In the genomic region with DNA sequence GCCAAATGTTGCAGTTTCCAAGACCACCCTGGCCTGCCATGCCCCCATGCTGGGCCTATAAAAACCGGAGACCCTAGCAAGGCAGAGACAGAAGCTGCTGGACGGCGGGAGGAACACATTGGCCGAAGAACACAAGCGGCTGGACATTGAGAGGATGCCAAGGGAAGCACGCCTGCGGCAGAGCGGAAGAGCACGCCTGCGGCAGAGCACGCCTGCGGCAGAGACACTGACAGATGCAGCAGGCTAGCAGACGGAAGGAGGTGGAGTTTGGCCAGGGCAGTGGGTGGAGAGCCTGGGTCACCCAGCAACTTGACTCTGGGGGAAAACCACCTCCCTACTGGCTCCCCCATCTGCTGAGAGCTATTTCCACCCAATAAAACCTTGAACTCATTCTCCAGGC, we compare ENCODE assay signal across 21 cellular contexts.
"Had no signal": no experiment of that assay in that cellular context is flagged by ENCODE, and none has a peak within 500 bp of the region (broad histone marks: within the 10 kb centered on the region; RNA-seq: fewer than 3 reads in every experiment).

No MANE protein-coding gene starts in this region.

- H3K27ac ChIP-seq: adrenal gland, esophagus squamous epithelium, hepatocyte, lower lobe of right lung, right atrium auricular region, testis, upper lobe of left lung had no signal

- H3K4me2 ChIP-seq: hepatocyte had no signal

- H3K27ac Mint-ChIP-seq: activated naive CD4-positive, alpha-beta T cell treated with anti-CD3 and anti-CD28 coated beads, Interleukin-2, amount 50 U/mL, for 72 hours; activated T-cell treated with anti-CD3 and anti-CD28 coated beads, Interleukin-2, amount 50 U/mL, for 72 hours; mesothelial cell of epicardium; T-helper 1 cell treated with Interleukin-12 subunit alpha and Interleukin-12 subunit beta and Interleukin-4 antibody, amounts not matched to agents 30 μg/mL and 1 μg/mL, for 36 hours had no signal

- H3K4me3 Mint-ChIP-seq: activated T-cell treated with anti-CD3 and anti-CD28 coated beads, Interleukin-2, amount 50 U/mL, for 72 hours; effector memory CD8-positive, alpha-beta T cell; mesothelial cell of epicardium; T-helper 1 cell treated with Interleukin-12 subunit alpha and Interleukin-12 subunit beta and Interleukin-4 antibody, amounts not matched to agents 30 μg/mL and 1 μg/mL, for 36 hours had no signal

- H2AFZ ChIP-seq: hepatocyte had no signal

- H3K27me3 ChIP-seq: adrenal gland, esophagus squamous epithelium, hepatocyte, right atrium auricular region, testis, upper lobe of left lung had no signal

- H3K9me3 Mint-ChIP-seq: effector memory CD8-positive, alpha-beta T cell; mesothelial cell of epicardium had no signal

- H3K36me3 ChIP-seq: adrenal gland, esophagus squamous epithelium, lower lobe of right lung, right atrium auricular region, upper lobe of left lung had no signal

- H3K79me2 ChIP-seq: hepatocyte had no signal

- ATAC-seq: activated naive CD4-positive, alpha-beta T cell treated with anti-CD3 and anti-CD28 coated beads, Interleukin-2, amount 50 U/mL, for 72 hours; activated T-cell treated with anti-CD3 and anti-CD28 coated beads, Interleukin-2, amount 50 U/mL, for 72 hours; effector memory CD8-positive, alpha-beta T cell; left colon; lower lobe of right lung had no signal

- H3K27me3 Mint-ChIP-seq: effector memory CD8-positive, alpha-beta T cell; progenitor cell of endocrine pancreas had no signal

- DNase-seq: activated CD8-positive, alpha-beta memory T cell treated with anti-CD3 and anti-CD28 coated beads for 24 hours; activated CD8-positive, alpha-beta memory T cell treated with anti-CD3 and anti-CD28 coated beads, Interleukin-2, amount 50 U/mL, for 48 hours; activated effector memory CD4-positive, alpha-beta T cell treated with anti-CD3 and anti-CD28 coated beads, Interleukin-2, amount 50 U/mL, for 16 hours; activated T-cell treated with anti-CD3 and anti-CD28 coated beads, Interleukin-2, amount 50 U/mL, for 72 hours; adrenal gland; dermis blood vessel endothelial cell; effector memory CD8-positive, alpha-beta T cell; esophagus squamous epithelium; left colon; lower lobe of right lung; small intestine; stimulated activated CD4-positive, alpha-beta T cell treated with anti-CD3 and anti-CD28 coated beads, Interleukin-15, amount 100 ng/mL, for 24 hours; stimulated activated CD4-positive, alpha-beta T cell treated with anti-CD3 and anti-CD28 coated beads, Interleukin-2, amount 100 ng/mL, for 48 hours; testis had no signal

- H3K36me3 Mint-ChIP-seq: mesothelial cell of epicardium had no signal

- H3K4me3 ChIP-seq: adrenal gland, esophagus squamous epithelium, hepatocyte, lower lobe of right lung, right atrium auricular region, testis, upper lobe of left lung had no signal

- H3K9me3 ChIP-seq: adrenal gland, esophagus squamous epithelium, lower lobe of right lung, right atrium auricular region, testis, upper lobe of left lung had no signal
